ENCODE assay signal across 23 cellular contexts in the genomic region with DNA sequence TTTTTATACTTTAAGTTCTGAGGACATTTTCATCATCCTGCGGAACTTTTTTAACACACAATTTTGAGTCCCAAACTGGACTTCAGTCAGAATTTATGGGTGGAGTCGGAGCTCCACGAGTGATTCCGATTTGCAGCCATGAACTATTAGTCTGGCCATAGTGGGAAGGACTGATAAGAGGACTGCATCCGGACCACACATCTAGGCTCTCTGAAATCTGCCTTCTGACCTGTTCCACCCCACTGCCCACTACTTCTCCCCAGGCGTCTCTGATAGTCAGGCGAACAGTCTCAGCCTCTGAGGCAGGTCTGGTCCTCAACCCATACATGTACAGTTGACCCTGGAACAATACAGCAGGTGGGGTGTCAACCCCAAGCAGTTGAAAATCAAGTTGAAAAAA.
"Had no signal": no experiment of that assay in that cellular context is flagged by ENCODE, and none has a peak within 500 bp of the region (broad histone marks: within the 10 kb centered on the region; RNA-seq: fewer than 3 reads in every experiment).

No MANE protein-coding gene starts in this region.

- H3K9me3 ChIP-seq: gastrocnemius medialis, lower lobe of right lung, ovary, psoas muscle, sigmoid colon, testis, tibial artery had no signal

- H3K9me3 Mint-ChIP-seq: natural killer cell; stimulated activated memory B cell treated with anti-CD40 and anti-IgM and Interleukin-4, amounts not matched to agents 10 μg/mL and 1 μg/mL and 100 μg/mL, for 72 hours; type B pancreatic cell had no signal

- H3K4me3 Mint-ChIP-seq: natural killer cell; stimulated activated memory B cell treated with anti-CD40 and anti-IgM and Interleukin-4, amounts not matched to agents 10 μg/mL and 1 μg/mL and 100 μg/mL, for 72 hours; type B pancreatic cell had no signal

- H3K27ac Mint-ChIP-seq: natural killer cell; stimulated activated memory B cell treated with anti-CD40 and anti-IgM and Interleukin-4, amounts not matched to agents 10 μg/mL and 1 μg/mL and 100 μg/mL, for 72 hours; type B pancreatic cell had no signal

- FAIRE-seq: keratinocyte had no signal

- DNase-seq: dorsolateral prefrontal cortex; effector CD4-positive, alpha-beta T cell; foreskin fibroblast; gastrocnemius medialis; head of caudate nucleus; left ventricle myocardium superior; lower lobe of right lung; natural killer cell; occipital lobe; ovary; posterior cingulate gyrus; psoas muscle; right cardiac atrium; sigmoid colon; stimulated activated CD4-positive, alpha-beta T cell treated with anti-CD3 and anti-CD28 coated beads, Interleukin-2, amount 100 ng/mL, for 24 hours; stimulated activated CD4-positive, alpha-beta T cell treated with anti-CD3 and anti-CD28 coated beads, Interleukin-4, amount 100 ng/mL, for 24 hours; stimulated activated naive CD8-positive, alpha-beta T cell treated with anti-CD3 and anti-CD28 coated beads, Interleukin-15, Interleukin-2, amounts not matched to agents 100 U/mL and 50 U/mL, for 24 hours; substantia nigra; testis; tibial artery had no signal

- H3K4me1 ChIP-seq: testis had no signal

- H3K27ac ChIP-seq: dorsolateral prefrontal cortex, lower lobe of right lung, ovary, psoas muscle, sigmoid colon, testis, tibial artery had no signal

- ATAC-seq: gastrocnemius medialis; left ventricle myocardium superior; lower lobe of right lung; natural killer cell; psoas muscle; right cardiac atrium; stimulated activated memory B cell treated with anti-CD40 and anti-IgM and Interleukin-4, amounts not matched to agents 10 μg/mL and 1 μg/mL and 100 μg/mL, for 72 hours; stimulated activated naive CD8-positive, alpha-beta T cell treated with anti-CD3 and anti-CD28 coated beads, Interleukin-15, Interleukin-2, amounts not matched to agents 100 U/mL and 50 U/mL, for 24 hours had no signal

- H3K4me3 ChIP-seq: dorsolateral prefrontal cortex, gastrocnemius medialis, lower lobe of right lung, ovary, psoas muscle, sigmoid colon, testis, tibial artery had no signal

- H3K27me3 ChIP-seq: dorsolateral prefrontal cortex, gastrocnemius medialis, ovary, sigmoid colon, testis, tibial artery had no signal

- H3K36me3 ChIP-seq: ovary had no signal
